Comparison of ENCODE assay signal across 19 cellular contexts in the genomic region with DNA sequence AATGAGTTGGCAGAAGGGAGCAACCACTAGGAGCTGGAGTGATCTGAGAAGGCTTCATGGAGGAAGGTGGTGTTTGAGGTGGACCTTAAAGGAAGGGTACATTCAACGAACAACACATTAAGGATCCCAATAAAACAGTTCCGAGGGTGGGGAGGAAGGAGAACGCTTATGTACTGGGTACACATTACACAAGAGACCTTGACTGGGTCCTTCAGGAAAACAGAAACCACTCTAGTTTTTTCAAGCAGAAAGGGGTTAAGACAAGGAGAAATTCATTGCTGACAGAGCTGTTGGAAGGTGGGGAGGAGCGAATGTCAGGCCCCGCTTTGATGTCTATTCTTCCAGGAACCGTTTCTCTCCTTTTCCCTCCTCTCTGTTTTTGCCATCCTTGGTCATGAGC.
DNase-seq lines count a peak whose midpoint lies in the region; ATAC-seq and TF ChIP-seq lines count a peak whose summit lies in the region.
"Had no signal": no experiment of that assay in that cellular context is flagged by ENCODE, and none has a peak within 500 bp of the region (broad histone marks: within the 10 kb centered on the region; RNA-seq: fewer than 3 reads in every experiment).

No MANE protein-coding gene starts in this region.

- peaks cover 13% of the 10 kb centered on the region for H3K27me3 Mint-ChIP-seq in nephron progenitor cell (ENCODE audit: low read depth, poor library complexity)

- peaks cover 5% of the 10 kb centered on the region for H3K4me1 Mint-ChIP-seq in nephron progenitor cell
- H3K4me1 Mint-ChIP-seq: GM23338 had no signal

- no peak for TF ChIP-seq CTCF in nephron progenitor cell (IDR thresholded peaks at IDR 0.05)

- H3K4me3 Mint-ChIP-seq in nephron progenitor cell: no peak overlapping the region
- H3K4me3 Mint-ChIP-seq: CD4-positive, CD25-positive, alpha-beta regulatory T cell; GM23338 had no signal

- DNase-seq in DMS79 treated with DMSO at 0.1 percent for 48 hours (lab: John Stamatoyannopoulos, UW) (peak; percentile 4), DMS79 (lab: John Stamatoyannopoulos, UW) (no peak), amniotic epithelial cell (ENCODE audit: low read depth) (peak; percentile 42), nephron progenitor cell (no peak), kidney tubule cell (ENCODE audit: low spot score) (no peak)
- DNase-seq: AML-193; C1 segment of cervical spinal cord; Caco-2; CD4-positive, CD25-positive, alpha-beta regulatory T cell; DND-41; EL; HCEC 1CT; IMR-90 had no signal

- H3K36me3 Mint-ChIP-seq in nephron progenitor cell (ENCODE audit: low read depth): no peaks in the 10 kb centered on the region
- H3K36me3 Mint-ChIP-seq: CD4-positive, CD25-positive, alpha-beta regulatory T cell had no signal

- ATAC-seq in GM18873 (IDR thresholded peaks at IDR 0.05; ENCODE audit: low FRiP score, unreplicated experiment) (no peak), HG02938 (IDR thresholded peaks at IDR 0.05; ENCODE audit: unreplicated experiment) (no peak)
- ATAC-seq: A549, GM12878, K562 had no signal

- H3K27ac Mint-ChIP-seq in nephron progenitor cell: peak overlapping the region; percentile 54
- H3K27ac Mint-ChIP-seq: GM23338 had no signal

- H3K9me3 Mint-ChIP-seq in nephron progenitor cell: no peaks in the 10 kb centered on the region
- H3K9me3 Mint-ChIP-seq: CD4-positive, CD25-positive, alpha-beta regulatory T cell had no signal

Comparison
In these comparisons a context has a peak if more than half of its experiments do, and no peak if none do; other contexts are left out.
1. DNase-seq: peak in DMS79 treated with DMSO at 0.1 percent for 48 hours (single experiment) and amniotic epithelial cell (single experiment); none in DMS79 (single experiment), nephron progenitor cell (single experiment) and kidney tubule cell (single experiment).